13 cellular contexts compared by ENCODE assay signal in genomic region chr5:72328172-72328571, GRCh38. TPM values are rescaled to one million over a fixed set of nuclear protein-coding genes. Genes with fewer than 3 reads are reported as not detected.
DNase-seq lines count a peak whose midpoint lies in the region; ATAC-seq and TF ChIP-seq lines count a peak whose summit lies in the region.
"Had no signal": no experiment of that assay in that cellular context is flagged by ENCODE, and none has a peak within 500 bp of the region (broad histone marks: within the 10 kb centered on the region; RNA-seq: fewer than 3 reads in every experiment).

No MANE protein-coding gene starts in this region.

- H3K9me2 ChIP-seq in hepatocyte (replicated peaks; ENCODE audit: insufficient read depth): no peaks in the 10 kb centered on the region

- H3K36me3 Mint-ChIP-seq in T-helper 17 cell (ENCODE audit: low read depth): peaks cover 33% of the 10 kb centered on the region

- H3K27ac ChIP-seq in right cardiac atrium (ENCODE audit: low read length) (no peak overlapping the region), hepatocyte (no peak overlapping the region)
- H3K27ac ChIP-seq: esophagus muscularis mucosa, SJCRH30 had no signal

- H3K4me3 Mint-ChIP-seq in T-helper 17 cell: no peak overlapping the region
- H3K4me3 Mint-ChIP-seq: activated T-cell treated with anti-CD3 and anti-CD28 coated beads, Interleukin-2, amount 50 U/mL, for 24 hours; neural crest cell had no signal

- DNase-seq in Ammon's horn (ENCODE audit: low spot score) (peak; percentile 88), amniotic epithelial cell (ENCODE audit: low read depth) (peak; percentile 58), right cardiac atrium (peak; percentile 30 to 69 (median 66)), T-helper 17 cell (no peak), hepatocyte (ENCODE audit: low spot score) (no peak)
- no peak for DNase-seq in stimulated activated naive CD4-positive, alpha-beta T cell treated with Interleukin-2 at 50 U/mL for 16 hours (lab: John Stamatoyannopoulos, UW)
- DNase-seq in NK-92 treated with Interleukin-12 subunit alpha and Interleukin-12 subunit beta, amount 100 ng/mL, for 24 hours (lab: John Stamatoyannopoulos, UW): no peak
- DNase-seq: activated T-cell treated with anti-CD3 and anti-CD28 coated beads, Interleukin-2, amount 50 U/mL, for 24 hours; DND-41; SJCRH30 had no signal

- no peaks in the 10 kb centered on the region for H4K20me1 ChIP-seq in hepatocyte (ENCODE audit: insufficient read depth, poor library complexity, severe bottlenecking)

- intact Hi-C loops in right cardiac atrium (cut with DNase I): no loop called here

- H3K4me1 Mint-ChIP-seq in T-helper 17 cell: peaks cover 24% of the 10 kb centered on the region
- H3K4me1 Mint-ChIP-seq: neural crest cell had no signal

- H2AFZ ChIP-seq in hepatocyte: no peak overlapping the region

- no peaks in the 10 kb centered on the region for H3K79me2 ChIP-seq in hepatocyte

- no peaks in the 10 kb centered on the region for H3K9me3 ChIP-seq in right cardiac atrium (ENCODE audit: control insufficient read depth, low read length)
- no peaks in the 10 kb centered on the region for H3K9me3 ChIP-seq in T-helper 17 cell (ENCODE audit: control insufficient read depth, low read length, poor library complexity, severe bottlenecking)
- H3K9me3 ChIP-seq in hepatocyte (ENCODE audit: low read depth): no peaks in the 10 kb centered on the region
- H3K9me3 ChIP-seq: esophagus muscularis mucosa, SJCRH30 had no signal

- peak; percentile 43; the same call in 1 of the 2 replicates for TF ChIP-seq CTCF in LNCAP (IDR thresholded peaks at IDR 0.05)
- TF ChIP-seq CTCF in hepatocyte (IDR thresholded peaks at IDR 0.05; ENCODE audit: poor library complexity): no peak

- no peak overlapping the region for H3K4me2 ChIP-seq in hepatocyte

- H3K27ac Mint-ChIP-seq in T-helper 17 cell: no peak overlapping the region
- H3K27ac Mint-ChIP-seq: activated T-cell treated with anti-CD3 and anti-CD28 coated beads, Interleukin-2, amount 50 U/mL, for 24 hours had no signal

- H3K27me3 ChIP-seq in right cardiac atrium (ENCODE audit: control insufficient read depth, insufficient read depth): no peaks in the 10 kb centered on the region
- H3K27me3 ChIP-seq in hepatocyte: no peaks in the 10 kb centered on the region
- H3K27me3 ChIP-seq: esophagus muscularis mucosa, SJCRH30 had no signal

- H3K36me3 ChIP-seq in hepatocyte (replicated peaks; ENCODE audit: insufficient read depth, low read depth): no peaks in the 10 kb centered on the region

- H3K4me3 ChIP-seq in right cardiac atrium (ENCODE audit: low read length): no peak overlapping the region
- H3K4me3 ChIP-seq in hepatocyte: no peak overlapping the region
- H3K4me3 ChIP-seq: esophagus muscularis mucosa, SJCRH30 had no signal

- no peaks in the 10 kb centered on the region for H3K27me3 Mint-ChIP-seq in T-helper 17 cell
- H3K27me3 Mint-ChIP-seq: activated T-cell treated with anti-CD3 and anti-CD28 coated beads, Interleukin-2, amount 50 U/mL, for 24 hours had no signal

- H3K4me1 ChIP-seq in right cardiac atrium (ENCODE audit: control insufficient read depth, insufficient read depth, low read length): no peaks in the 10 kb centered on the region
- no peaks in the 10 kb centered on the region for H3K4me1 ChIP-seq in hepatocyte (ENCODE audit: insufficient read depth)
- H3K4me1 ChIP-seq: SJCRH30 had no signal

- ATAC-seq in right cardiac atrium: peak; percentile 70 to 82
- no peak for ATAC-seq in T-helper 17 cell

RNA-seq across cellular contexts. Expression of gene PTCD2, which starts 8.0 kb away (rescaled TPM):
- total RNA-seq in right cardiac atrium (10 to 100 TPM; 10.1 to 14.0 (median 12.7) TPM), T-helper 17 cell (1 to 10 TPM; 4.0 to 5.9 TPM), hepatocyte (10.5 and 12.0 TPM in 2 replicates)
- polyA plus RNA-seq in right cardiac atrium (6.9 TPM), hepatocyte (5.8 and 6.7 TPM in 2 replicates)

RNA-seq across cellular contexts. Expression of gene MRPS27, which starts 8.1 kb away (rescaled TPM):
- total RNA-seq in right cardiac atrium (10 to 100 TPM; 45.1 to 71.7 (median 61.2) TPM), T-helper 17 cell (10 to 100 TPM; 37.8 to 39.3 TPM), hepatocyte (58.0 and 63.5 TPM in 2 replicates)
- polyA plus RNA-seq in right cardiac atrium (40.5 TPM), hepatocyte (32.2 and 35.6 TPM in 2 replicates)

Comparison
In these comparisons a context has a peak if more than half of its experiments do, and no peak if none do; other contexts are left out.
1. DNase-seq: peak in Ammon's horn (single experiment), amniotic epithelial cell (single experiment) and right cardiac atrium (3 of 3); none in T-helper 17 cell (0 of 3), hepatocyte (single experiment), stimulated activated naive CD4-positive, alpha-beta T cell treated with Interleukin-2 at 50 U/mL for 16 hours (single experiment) and NK-92 treated with Interleukin-12 subunit alpha and Interleukin-12 subunit beta, amount 100 ng/mL, for 24 hours (single experiment).